Comparison of ENCODE assay signal across 8 cellular contexts in the genomic region with DNA sequence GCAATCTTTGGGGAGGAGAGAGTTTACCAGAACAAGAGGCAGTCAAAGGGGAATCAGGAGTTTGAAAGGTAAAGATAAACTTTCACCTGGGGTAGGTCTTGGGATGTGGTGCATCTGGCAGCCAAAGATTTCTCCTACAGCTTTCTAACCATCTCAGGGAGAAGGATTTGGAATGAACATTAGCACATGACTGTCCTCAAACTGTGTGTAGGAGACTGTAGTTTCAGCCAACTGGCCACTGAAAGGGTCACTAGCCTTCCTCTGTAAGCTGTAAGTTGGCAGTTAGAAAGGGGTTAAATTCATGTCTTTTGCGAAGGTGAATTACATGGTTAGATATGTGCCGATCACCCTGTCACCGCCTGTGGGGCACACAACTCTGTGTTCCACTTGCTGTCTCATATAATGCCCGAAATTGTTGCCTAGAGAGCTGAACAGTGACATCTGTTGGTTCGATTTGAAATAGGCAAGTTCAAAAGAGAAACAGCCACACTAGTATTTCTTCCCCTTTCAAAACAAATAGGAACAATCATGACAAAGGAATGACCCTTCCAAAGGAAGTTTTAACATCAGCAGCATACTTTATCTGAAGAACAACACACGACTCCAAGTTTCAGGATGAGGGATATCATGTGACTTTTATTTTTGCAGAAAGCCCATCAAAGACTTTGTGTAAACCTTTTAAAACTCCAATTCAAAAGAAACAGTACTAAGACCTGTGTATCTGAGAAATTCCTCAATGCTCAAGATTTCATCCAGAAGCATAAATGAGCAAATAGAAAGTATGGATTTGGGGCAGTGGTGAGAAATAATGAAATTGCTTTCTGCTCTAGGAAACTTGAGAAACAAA. TPM values are rescaled to one million over a fixed set of nuclear protein-coding genes. Genes with fewer than 3 reads are reported as not detected.
A peak's percentile ranks its signal among the peaks of the same experiment; 100 is the strongest.
DNase-seq lines count a peak whose midpoint lies in the region; ATAC-seq, FAIRE-seq and TF ChIP-seq lines count a peak whose summit lies in the region.

No MANE protein-coding gene starts in this region.

- intact Hi-C loops in breast epithelium (cut with DNase I; ENCODE audit: low total_unique reads), result no loop called here

- H3K4me2 ChIP-seq in keratinocyte (ENCODE audit: control insufficient read depth, extremely low read depth, insufficient read depth, low read depth, low read length), result peak overlapping the region; percentile 62

- DNase-seq in GM12892 (ENCODE audit: insufficient read length), result no peak
- DNase-seq in NB4 (ENCODE audit: low read depth), result peak; percentile 67
- DNase-seq in SKM-1 (lab: John Stamatoyannopoulos, UW; ENCODE audit: unreplicated experiment), result peak; percentile 36
- no peak for DNase-seq in breast epithelium (ENCODE audit: low spot score in 2 of 2)
- DNase-seq in keratinocyte (ENCODE audit: low read depth, low spot score), result no peak
- DNase-seq in stimulated activated CD4-positive, alpha-beta T cell treated with anti-CD3 and anti-CD28 coated beads, Interleukin-4, amount 100 ng/mL, for 1 hour, result peak; percentile 17

- peak; percentile 79 for FAIRE-seq in GM12892 (lab: Jason Lieb, UNC)
- peak; percentile 89 for FAIRE-seq in keratinocyte (lab: Jason Lieb, UNC)

- H3K79me2 ChIP-seq in ACC112 (ENCODE audit: control insufficient read depth, insufficient read depth, low read length, unreplicated experiment) (no peaks in the 10 kb centered on the region), keratinocyte (ENCODE audit: control insufficient read depth, insufficient read depth, low read length) (no peaks in the 10 kb centered on the region)

- TF ChIP-seq CTCF in NB4 (IDR thresholded peaks at IDR 0.05; ENCODE audit: low read depth, low read length), result peak; percentile 66
- TF ChIP-seq CTCF in breast epithelium (IDR thresholded peaks at IDR 0.05), result peak; percentile 38 to 62 (median 57)
- TF ChIP-seq CTCF in keratinocyte (optimal IDR thresholded peaks at IDR 0.05 in 1 of 3, IDR thresholded peaks at IDR 0.05 in 1 of 3, conservative IDR thresholded peaks at IDR 0.05 in 1 of 3; ENCODE audit: extremely low read depth in 1 of 3, insufficient read depth in 2 of 3, low read length in 3 of 3), result peak; percentile 60 to 65 (median 62)

- no peaks in the 10 kb centered on the region for H3K9me3 ChIP-seq in breast epithelium
- H3K9me3 ChIP-seq in keratinocyte (ENCODE audit: control insufficient read depth, low read depth, low read length), result no peaks in the 10 kb centered on the region

- dilution Hi-C loops in keratinocyte (cut with MboI; ENCODE audit: extremely low pct_ligation_motif_present, low sequenced_read_pairs), result no loop called here

- H3K4me1 ChIP-seq in ACC112 (ENCODE audit: control insufficient read depth, insufficient read depth, low read length, unreplicated experiment) (peaks cover 6% of the 10 kb centered on the region), breast epithelium (no peaks in the 10 kb centered on the region), keratinocyte (ENCODE audit: control insufficient read depth, extremely low read depth, insufficient read depth, low read length) (peaks cover 6% of the 10 kb centered on the region)

- ATAC-seq in HG02678 (IDR thresholded peaks at IDR 0.05; ENCODE audit: unreplicated experiment), result peak; percentile 87

- no peak overlapping the region for H3K27ac ChIP-seq in ACC112 (ENCODE audit: low read depth, low read length)
- no peak overlapping the region for H3K27ac ChIP-seq in breast epithelium
- H3K27ac ChIP-seq in keratinocyte (ENCODE audit: control insufficient read depth, insufficient read depth, low read length), result no peak overlapping the region

- TF ChIP-seq POLR2A in GM12892 (IDR thresholded peaks at IDR 0.05; ENCODE audit: low read depth, low read length), result no peak
- TF ChIP-seq POLR2A in NB4 (IDR thresholded peaks at IDR 0.05; ENCODE audit: extremely low read depth, insufficient read length), result no peak
- TF ChIP-seq POLR2A in breast epithelium (IDR thresholded peaks at IDR 0.05), result no peak

- H2AFZ ChIP-seq in ACC112 (ENCODE audit: low read length, unreplicated experiment) (peak overlapping the region; percentile 72), keratinocyte (ENCODE audit: control insufficient read depth, low read length) (peak overlapping the region; percentile 78)

- H3K4me3 ChIP-seq in ACC112 (ENCODE audit: low read depth, low read length), result peak overlapping the region; percentile 56
- no peak overlapping the region for H3K4me3 ChIP-seq in NB4 (ENCODE audit: low read depth, low read length)
- H3K4me3 ChIP-seq in breast epithelium, result peak overlapping the region in 1 of 3 donors; percentile 26
- no peak overlapping the region for H3K4me3 ChIP-seq in keratinocyte (ENCODE audit: control insufficient read depth in 2 of 3, extremely low read depth in 1 of 3, insufficient read depth in 2 of 3, low read depth in 1 of 3, low read length in 3 of 3)

- H4K20me1 ChIP-seq in keratinocyte (ENCODE audit: control insufficient read depth, extremely low read depth, insufficient read depth, low read length), result no peaks in the 10 kb centered on the region

- no peaks in the 10 kb centered on the region for H3K36me3 ChIP-seq in ACC112 (ENCODE audit: insufficient read depth, low read length)
- no peaks in the 10 kb centered on the region for H3K36me3 ChIP-seq in breast epithelium
- no peaks in the 10 kb centered on the region for H3K36me3 ChIP-seq in keratinocyte (ENCODE audit: control insufficient read depth in 2 of 2, extremely low read depth in 1 of 2, insufficient read depth in 2 of 2, low read length in 2 of 2)

- H3K27me3 ChIP-seq in ACC112 (ENCODE audit: insufficient read depth, low read length), result no peaks in the 10 kb centered on the region
- no peaks in the 10 kb centered on the region for H3K27me3 ChIP-seq in breast epithelium
- no peaks in the 10 kb centered on the region for H3K27me3 ChIP-seq in keratinocyte (ENCODE audit: control insufficient read depth, extremely low read depth, insufficient read depth, low read length)

- no peak overlapping the region for H3K9ac ChIP-seq in keratinocyte (ENCODE audit: control insufficient read depth, extremely low read depth, insufficient read depth, low read length)

- no peaks in the 10 kb centered on the region for H3K9me1 ChIP-seq in keratinocyte (ENCODE audit: control insufficient read depth, extremely low read depth, insufficient read depth, low read length)

RNA-seq across cellular contexts. Expression of a gene that starts 1.1 kb away (rescaled TPM):
- polyA plus RNA-seq in GM12892 (2012; ENCODE audit: missing spikeins), result not detected
- not detected for total RNA-seq in breast epithelium
- 0.04 TPM in 1 of 3 replicates, not detected in the others for polyA plus RNA-seq in keratinocyte
- polyA plus RNA-seq in keratinocyte (2011; ENCODE audit: low read depth), result not detected
- not detected in 2 replicates for polyA plus RNA-seq in keratinocyte (2011; cell fraction: cytosol; rRNA removed)
- not detected in 2 replicates for polyA plus RNA-seq in keratinocyte (2011; cell fraction: nucleus; rRNA removed)
- not detected in 2 replicates for polyA plus RNA-seq in keratinocyte (2012; ENCODE audit: low replicate concordance)
- 0.76 TPM in 1 of 3 replicates, not detected in the others for polyA minus RNA-seq in keratinocyte
- polyA minus RNA-seq in keratinocyte (2011; cell fraction: cytosol; rRNA and poly(A)+ RNA removed), result not detected
- not detected in 2 replicates for polyA minus RNA-seq in keratinocyte (2011; cell fraction: nucleus; rRNA and poly(A)+ RNA removed)

Comparison
In these comparisons a context has a peak if more than half of its experiments do, and no peak if none do; other contexts are left out.
1. DNase-seq: peak in NB4 (single experiment), SKM-1 (single experiment) and stimulated activated CD4-positive, alpha-beta T cell treated with anti-CD3 and anti-CD28 coated beads, Interleukin-4, amount 100 ng/mL, for 1 hour (single experiment); none in GM12892 (single experiment), breast epithelium (0 of 2) and keratinocyte (single experiment).
2. Peak in every context shown above with its lines, with median percentiles within 50 percentile points of each other: CTCF ChIP-seq.